ENCODE assay signal across 1 cellular context in the genomic region with DNA sequence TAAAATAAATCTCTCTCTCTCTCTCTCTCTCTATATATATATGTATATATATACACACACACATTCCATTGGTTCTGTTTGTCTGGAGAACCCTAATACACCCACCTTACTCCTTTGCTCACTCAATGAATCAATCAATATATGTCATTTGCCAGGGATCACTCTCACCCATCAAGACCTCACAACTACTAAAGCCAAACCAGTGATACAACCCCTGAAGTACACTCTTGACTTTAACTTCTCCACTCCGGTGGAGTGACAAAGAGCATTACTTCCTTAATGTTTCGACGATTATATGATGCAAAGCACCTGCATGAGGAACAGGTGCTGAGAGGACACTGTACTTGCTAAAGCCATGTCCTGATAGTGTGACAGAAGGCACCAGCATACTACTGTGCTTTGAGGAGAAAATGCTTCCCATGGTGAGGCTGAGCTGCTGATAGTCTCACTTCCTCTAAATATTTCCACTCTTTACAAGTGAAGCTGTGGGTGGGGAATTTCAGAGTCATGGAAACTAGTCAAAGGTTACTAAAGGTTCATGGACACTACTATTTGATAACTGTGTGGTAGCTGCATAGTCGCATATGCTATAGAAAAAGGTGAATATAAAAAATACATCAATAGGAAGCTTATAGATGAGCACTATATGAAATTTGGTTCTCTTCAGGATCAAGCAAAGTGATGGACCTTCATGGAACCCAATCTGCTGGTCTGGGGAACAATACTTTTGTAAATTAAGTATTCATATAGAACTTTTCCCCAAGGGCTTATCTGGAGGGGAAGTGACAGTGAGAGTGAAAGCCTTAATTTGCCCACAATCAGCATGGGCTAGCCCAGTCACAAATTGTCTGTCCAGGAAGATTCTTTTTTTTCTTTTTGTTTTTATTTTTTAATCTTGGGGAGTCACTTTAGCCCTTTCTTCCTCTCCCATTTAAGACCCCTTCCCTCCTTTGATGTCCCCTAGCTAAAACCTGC.
TF ChIP-seq lines count a peak whose summit lies in the region.

No MANE protein-coding gene starts in this region.

TF ChIP-seq in WTC11, 78 proteins besides CTCF, POLR2A, EP300 and RAD21 (continued from another document):
- TF ChIP-seq IRF1 (CRISPR knock-in tag; IDR thresholded peaks at IDR 0.05) (no peak), GABPB1 (CRISPR knock-in tag; IDR thresholded peaks at IDR 0.05) (no peak)
TF ChIP-seq in WTC11: peak in this region for 0.
